In genomic region chr7:138065827-138066226, GRCh38 we compare ENCODE assay signal across 7 cellular contexts. TPM values are rescaled to one million over a fixed set of nuclear protein-coding genes. Genes with fewer than 3 reads are reported as not detected.
"Had no signal": no experiment of that assay in that cellular context is flagged by ENCODE, and none has a peak within 500 bp of the region (broad histone marks: within the 10 kb centered on the region; RNA-seq: fewer than 3 reads in every experiment).

No MANE protein-coding gene starts in this region.

- H3K27ac Mint-ChIP-seq: GM23338, H9 had no signal

- DNase-seq: H9, KG1 had no signal

- ATAC-seq: K562 had no signal

- H3K9me3 Mint-ChIP-seq: GM23338, H9 had no signal

- H3K4me3 Mint-ChIP-seq: GM23338, H9 had no signal

- H3K4me2 ChIP-seq: GM23338 had no signal

- H2AFZ ChIP-seq: GM23338 had no signal

- H3K4me3 ChIP-seq: GM23338, K562 had no signal

RNA-seq across cellular contexts. Expression of gene AKR1D1, which starts 10.4 kb away (rescaled TPM):
- total RNA-seq: H1, HT-29, IMR-90, K562 had no signal
- polyA plus RNA-seq: GM23338, H1, IMR-90, K562 had no signal
